ENCODE assay signal across 15 cellular contexts in the genomic region with DNA sequence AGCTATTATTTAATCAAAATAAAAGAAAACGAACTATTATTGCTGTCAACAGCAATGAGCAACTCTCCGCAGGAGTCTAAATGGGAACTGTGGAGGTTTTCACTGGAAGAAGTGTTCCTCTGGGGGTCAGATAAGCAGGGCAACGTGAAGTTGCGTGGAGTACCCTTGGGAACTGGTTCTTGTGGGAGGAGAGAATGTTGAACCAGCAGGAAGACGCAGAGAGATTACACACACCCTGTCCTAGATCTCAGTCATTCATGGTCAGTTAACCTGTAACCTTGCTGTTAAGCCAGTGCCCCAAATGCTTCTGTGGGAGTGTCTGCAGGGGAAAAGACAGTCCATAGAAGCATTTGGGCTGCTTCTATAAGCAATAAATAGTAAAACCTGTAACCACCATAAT. TPM values are rescaled to one million over a fixed set of nuclear protein-coding genes. Genes with fewer than 3 reads are reported as not detected.
DNase-seq lines count a peak whose midpoint lies in the region; ATAC-seq and TF ChIP-seq lines count a peak whose summit lies in the region.
"Had no signal": no experiment of that assay in that cellular context is flagged by ENCODE, and none has a peak within 500 bp of the region (broad histone marks: within the 10 kb centered on the region; RNA-seq: fewer than 3 reads in every experiment).

No MANE protein-coding gene starts in this region.

- no TSS peak for BruUV-seq in MCF 10A (replicated peaks; lab: Mats Ljungman, UMichigan)
- no TSS peak for BruUV-seq in mammary epithelial cell (replicated peaks; lab: Mats Ljungman, UMichigan)

- in situ Hi-C loops in mammary epithelial cell (cut with MboI; ENCODE audit: low sequenced_read_pairs in 2 of 2) = no loop called here

- CTCF ChIA-PET in MCF 10A (lab: Yijun Ruan, JAX) (interaction anchor here (0.6 to 0.8 kb wide), 2 partner anchors 175 to 264 kb away, joined by 3 read pairs; no protein-coding TSS in a partner anchor), mammary epithelial cell (lab: Charles Lee; ENCODE audit: low non-redundant PET) (no interaction called here)

- H3K9me3 ChIP-seq in mammary epithelial cell (replicated peaks; ENCODE audit: insufficient read depth, low read length) = no peaks in the 10 kb centered on the region
- H3K9me3 ChIP-seq in esophagus (ENCODE audit: control insufficient read depth in 2 of 2, insufficient read depth in 1 of 2, low read depth in 1 of 2, low read length in 1 of 2) = peaks cover 0 to 2% of the 10 kb centered on the region in 2 donors
- no peaks in the 10 kb centered on the region for H3K9me3 ChIP-seq in lower lobe of right lung
- H3K9me3 ChIP-seq in upper lobe of left lung = peaks cover 0 to 3% (median 0%) of the 10 kb centered on the region in 4 donors
- H3K9me3 ChIP-seq: adrenal gland, transverse colon had no signal

- dilution Hi-C loops in mammary epithelial cell (cut with HindIII; ENCODE audit: low sequenced_read_pairs) = no loop called here

- intact Hi-C loops in MCF 10A (cut with micrococcal nuclease) (loop anchor here (1.0 to 5.0 kb wide), 2 partner anchors 9 to 83 kb away; no protein-coding TSS in a partner anchor), mammary epithelial cell (cut with micrococcal nuclease) (loop anchor here (5.0 kb wide), 1 partner anchor 318 kb away; no protein-coding TSS in a partner anchor), lower lobe of right lung (cut with DNase I) (no loop called here)

- H3K36me3 Mint-ChIP-seq in MCF 10A (ENCODE audit: insufficient read depth, unreplicated experiment) = peaks cover 5% of the 10 kb centered on the region
- H3K36me3 Mint-ChIP-seq: natural killer cell treated with Interleukin-12 subunit alpha and Interleukin-12 subunit beta and Interleukin-15 and Interleukin-18, amount 100 ng/mL, for 72 hours had no signal

- TF ChIP-seq EP300 in upper lobe of left lung (IDR thresholded peaks at IDR 0.05) = peak in 1 of 4 donors; percentile 26

- H3K4me3 ChIP-seq in mammary epithelial cell (replicated peaks in 1 of 3; ENCODE audit: insufficient read depth in 1 of 3, low read depth in 2 of 3, low read length in 3 of 3) = no peak overlapping the region
- H3K4me3 ChIP-seq in esophagus (ENCODE audit: low read depth in 1 of 2, low read length in 2 of 2) = no peak overlapping the region
- H3K4me3 ChIP-seq in lower lobe of right lung = no peak overlapping the region
- H3K4me3 ChIP-seq in upper lobe of left lung = no peak overlapping the region
- H3K4me3 ChIP-seq: adrenal gland, transverse colon had no signal

- no peaks in the 10 kb centered on the region for H3K27me3 Mint-ChIP-seq in MCF 10A (ENCODE audit: insufficient read depth, unreplicated experiment)

- H3K9ac ChIP-seq in mammary epithelial cell (ENCODE audit: insufficient read depth, low read length) = no peak overlapping the region

- TF ChIP-seq POLR2A in upper lobe of left lung (IDR thresholded peaks at IDR 0.05) = no peak

- H3K27me3 ChIP-seq in mammary epithelial cell (ENCODE audit: insufficient read depth, low read length) (no peaks in the 10 kb centered on the region), esophagus (ENCODE audit: control insufficient read depth in 1 of 2, insufficient read depth in 2 of 2, low read length in 2 of 2) (no peaks in the 10 kb centered on the region), lower lobe of right lung (ENCODE audit: low read depth) (no peaks in the 10 kb centered on the region), upper lobe of left lung (no peaks in the 10 kb centered on the region)
- H3K27me3 ChIP-seq: transverse colon had no signal

- H3K4me2 ChIP-seq in mammary epithelial cell (ENCODE audit: insufficient read depth, low read depth, low read length) = no peak overlapping the region

- no peaks in the 10 kb centered on the region for H3K9me3 Mint-ChIP-seq in MCF 10A (ENCODE audit: unreplicated experiment)
- H3K9me3 Mint-ChIP-seq: natural killer cell treated with Interleukin-12 subunit alpha and Interleukin-12 subunit beta and Interleukin-15 and Interleukin-18, amount 100 ng/mL, for 72 hours had no signal

- peak; percentile 74 to 85 for ATAC-seq in lower lobe of right lung
- peak; percentile 39 to 58 for ATAC-seq in upper lobe of left lung (ENCODE audit: low FRiP score in 2 of 2)
- ATAC-seq in HG03196 (IDR thresholded peaks at IDR 0.05; ENCODE audit: unreplicated experiment) = no peak
- ATAC-seq in HG03460 (IDR thresholded peaks at IDR 0.05; ENCODE audit: unreplicated experiment) = no peak
- ATAC-seq in GM21526 (IDR thresholded peaks at IDR 0.05; ENCODE audit: low FRiP score, unreplicated experiment) = no peak
- ATAC-seq: natural killer cell treated with Interleukin-12 subunit alpha and Interleukin-12 subunit beta and Interleukin-15 and Interleukin-18, amount 100 ng/mL, for 72 hours had no signal

- no peak overlapping the region for H2AFZ ChIP-seq in mammary epithelial cell (ENCODE audit: low read depth, low read length)

- H3K36me3 ChIP-seq in mammary epithelial cell (ENCODE audit: insufficient read depth, low read length) (no peaks in the 10 kb centered on the region), esophagus (ENCODE audit: control insufficient read depth in 2 of 2, insufficient read depth in 2 of 2, low read length in 1 of 2) (no peaks in the 10 kb centered on the region), lower lobe of right lung (no peaks in the 10 kb centered on the region), upper lobe of left lung (no peaks in the 10 kb centered on the region)
- H3K36me3 ChIP-seq: adrenal gland, transverse colon had no signal

- no peak overlapping the region for H3K27ac ChIP-seq in mammary epithelial cell (ENCODE audit: insufficient read depth, low read depth, low read length)
- peak overlapping the region; percentile 39 to 44 for H3K27ac ChIP-seq in esophagus (ENCODE audit: low read depth in 2 of 2, low read length in 1 of 2)
- H3K27ac ChIP-seq in lower lobe of right lung = peak overlapping the region; percentile 48
- H3K27ac ChIP-seq in upper lobe of left lung = peak overlapping the region; percentile 12 to 56 (median 48)
- H3K27ac ChIP-seq: adrenal gland, transverse colon had no signal

- H3K79me2 ChIP-seq in mammary epithelial cell (ENCODE audit: insufficient read depth, low read length) = no peaks in the 10 kb centered on the region

- DNase-seq in MCF 10A (ENCODE audit: unreplicated experiment) (no peak), mammary epithelial cell (no peak), lower lobe of right lung (no peak), upper lobe of left lung (no peak)
- DNase-seq: activated T-cell treated with anti-CD3 and anti-CD28 coated beads for 4 hours; NCI-H1694 treated with DMSO at 0.1 percent for 48 hours; NCI-H774; stimulated activated CD4-positive, alpha-beta T cell treated with anti-CD3 and anti-CD28 coated beads, Interleukin-12 subunit alpha, Interleukin-12 subunit beta, amount 100 ng/mL, for 4 hours; transverse colon had no signal

- H3K4me1 Mint-ChIP-seq in MCF 10A (ENCODE audit: insufficient read depth, unreplicated experiment) = peaks cover 18% of the 10 kb centered on the region

- peak overlapping the region; percentile 40 for H3K27ac Mint-ChIP-seq in MCF 10A (ENCODE audit: low read depth, unreplicated experiment)
- H3K27ac Mint-ChIP-seq: natural killer cell treated with Interleukin-12 subunit alpha and Interleukin-12 subunit beta and Interleukin-15 and Interleukin-18, amount 100 ng/mL, for 72 hours had no signal

- TF ChIP-seq CTCF in MCF 10A (IDR thresholded peaks at IDR 0.05; ENCODE audit: unreplicated experiment) (no peak), mammary epithelial cell (conservative IDR thresholded peaks at IDR 0.05 in 1 of 2, IDR thresholded peaks at IDR 0.05 in 1 of 2; ENCODE audit: extremely low read depth in 1 of 2, insufficient read depth in 1 of 2, low read depth in 1 of 2, low read length in 2 of 2) (no peak), lower lobe of right lung (IDR thresholded peaks at IDR 0.05) (no peak), upper lobe of left lung (IDR thresholded peaks at IDR 0.05) (no peak)

- no peaks in the 10 kb centered on the region for H4K20me1 ChIP-seq in mammary epithelial cell (ENCODE audit: insufficient read depth, low read length)

- peaks cover 13% of the 10 kb centered on the region for H3K4me1 ChIP-seq in mammary epithelial cell (ENCODE audit: insufficient read depth, low read length)
- peaks cover 0 to 2% of the 10 kb centered on the region in 2 donors for H3K4me1 ChIP-seq in esophagus (ENCODE audit: control insufficient read depth in 2 of 2, insufficient read depth in 2 of 2, low read length in 1 of 2)
- peaks cover 17% of the 10 kb centered on the region for H3K4me1 ChIP-seq in lower lobe of right lung
- H3K4me1 ChIP-seq in upper lobe of left lung = peaks cover 6 to 16% (median 11%) of the 10 kb centered on the region in 4 donors

- no peak overlapping the region for H3K4me3 Mint-ChIP-seq in MCF 10A (ENCODE audit: unreplicated experiment)
- H3K4me3 Mint-ChIP-seq: natural killer cell treated with Interleukin-12 subunit alpha and Interleukin-12 subunit beta and Interleukin-15 and Interleukin-18, amount 100 ng/mL, for 72 hours had no signal

- WGBS in mammary epithelial cell (ENCODE audit: low coverage, missing lambda C conversion rate) = 59% methylated on average over 5 of the region's 5 CpGs
- WGBS in esophagus, 2 donors = 37 to 56% methylated on average over 5 of the region's 5 CpGs
- 46 to 58% methylated on average over 5 of the region's 5 CpGs for WGBS in upper lobe of left lung, 2 donors

- POLR2A ChIA-PET in MCF 10A (lab: Yijun Ruan, JAX) = interaction anchor here (0.5 to 1.9 kb wide), 4 partner anchors 9 to 102 kb away, joined by 3 to 11 read pairs (median 4); no protein-coding TSS in a partner anchor

RNA-seq across cellular contexts. Expression of gene CABLES1, which starts 20.4 kb away (rescaled TPM):
- total RNA-seq in MCF 10A (2022) = 3.2 and 3.7 TPM in 2 replicates
- 1 to 10 TPM; 2.7 to 2.8 TPM for total RNA-seq in mammary epithelial cell
- 1.9 TPM for polyA plus RNA-seq in mammary epithelial cell
- polyA minus RNA-seq in mammary epithelial cell = 6.5 TPM
- polyA plus RNA-seq in esophagus = 10 to 100 TPM in 1 of 2 donors, 1 to 10 TPM in 1; 3.8 to 10.0 TPM
- 44.2 TPM for total RNA-seq in lower lobe of right lung
- total RNA-seq in upper lobe of left lung = 10 to 100 TPM; 24.6 to 63.9 (median 40.9) TPM

Comparison
In these comparisons a context has a peak if more than half of its experiments do, and no peak if none do; other contexts are left out.
1. ATAC-seq: peak in lower lobe of right lung (2 of 2) and upper lobe of left lung (2 of 2); none in HG03196 (single experiment), HG03460 (single experiment) and GM21526 (single experiment).